ENCODE assay signal across 16 cellular contexts in genomic region chr7:14195079-14195478, GRCh38.
"Had no signal": no experiment of that assay in that cellular context is flagged by ENCODE, and none has a peak within 500 bp of the region (broad histone marks: within the 10 kb centered on the region; RNA-seq: fewer than 3 reads in every experiment).

No MANE protein-coding gene starts in this region.

- H3K27ac Mint-ChIP-seq: activated naive CD4-positive, alpha-beta T cell treated with anti-CD3 and anti-CD28 coated beads for 36 hours; activated naive CD8-positive, alpha-beta T cell treated with anti-CD3 and anti-CD28 coated beads, Interleukin-2, amount 50 U/mL, for 24 hours; activated T-helper 2 cell treated with anti-CD3 and anti-CD28 coated beads, Interferon-gamma antibody, Interleukin-2, Interleukin-4, amounts not matched to agents 10 μg/mL and 5 μg/mL and 100 μg/mL, durations not matched to agents 14 hours and 24 hours and 36 hours; T-cell had no signal

- H3K27me3 ChIP-seq: ascending aorta, neutrophil, upper lobe of left lung had no signal

- H3K36me3 Mint-ChIP-seq: T-cell had no signal

- H3K27me3 Mint-ChIP-seq: activated naive CD8-positive, alpha-beta T cell treated with anti-CD3 and anti-CD28 coated beads, Interleukin-2, amount 50 U/mL, for 24 hours; T-cell had no signal

- DNase-seq: activated CD4-positive, alpha-beta T cell treated with anti-CD3 and anti-CD28 coated beads for 1 hour; activated CD4-positive, alpha-beta T cell treated with anti-CD3 and anti-CD28 coated beads, Interleukin-2, amount 50 U/mL, for 4 hours; activated naive CD4-positive, alpha-beta T cell treated with anti-CD3 and anti-CD28 coated beads for 36 hours; activated naive CD8-positive, alpha-beta T cell treated with anti-CD3 and anti-CD28 coated beads, Interleukin-2, amount 50 U/mL, for 24 hours; activated T-cell treated with anti-CD3 and anti-CD28 coated beads, Interleukin-2, amount 50 U/mL, for 1 hour; posterior cingulate gyrus; small intestine; stimulated activated naive CD8-positive, alpha-beta T cell treated with anti-CD3 and anti-CD28 coated beads, Interleukin-15, Interleukin-2, amounts not matched to agents 100 U/mL and 50 U/mL, for 24 hours; T-cell; T1000; upper lobe of left lung had no signal

- H3K4me1 Mint-ChIP-seq: activated naive CD8-positive, alpha-beta T cell treated with anti-CD3 and anti-CD28 coated beads, Interleukin-2, amount 50 U/mL, for 24 hours; T-cell had no signal

- H3K9me3 Mint-ChIP-seq: activated naive CD8-positive, alpha-beta T cell treated with anti-CD3 and anti-CD28 coated beads, Interleukin-2, amount 50 U/mL, for 24 hours had no signal

- H3K4me3 ChIP-seq: ascending aorta, upper lobe of left lung had no signal

- H3K4me1 ChIP-seq: ascending aorta, upper lobe of left lung had no signal

- ATAC-seq: activated naive CD8-positive, alpha-beta T cell treated with anti-CD3 and anti-CD28 coated beads, Interleukin-2, amount 50 U/mL, for 24 hours; esophagus mucosa; stimulated activated naive CD8-positive, alpha-beta T cell treated with anti-CD3 and anti-CD28 coated beads, Interleukin-15, Interleukin-2, amounts not matched to agents 100 U/mL and 50 U/mL, for 24 hours; T-cell had no signal

- H3K36me3 ChIP-seq: ascending aorta, neutrophil, upper lobe of left lung had no signal

- H3K9me3 ChIP-seq: ascending aorta, neutrophil, upper lobe of left lung had no signal

- H3K27ac ChIP-seq: ascending aorta, neutrophil, upper lobe of left lung, VCaP had no signal

- H3K4me3 Mint-ChIP-seq: activated naive CD4-positive, alpha-beta T cell treated with anti-CD3 and anti-CD28 coated beads for 36 hours; activated naive CD8-positive, alpha-beta T cell treated with anti-CD3 and anti-CD28 coated beads, Interleukin-2, amount 50 U/mL, for 24 hours; T-cell had no signal
